Comparison of ENCODE assay signal across 9 cellular contexts in the genomic region with DNA sequence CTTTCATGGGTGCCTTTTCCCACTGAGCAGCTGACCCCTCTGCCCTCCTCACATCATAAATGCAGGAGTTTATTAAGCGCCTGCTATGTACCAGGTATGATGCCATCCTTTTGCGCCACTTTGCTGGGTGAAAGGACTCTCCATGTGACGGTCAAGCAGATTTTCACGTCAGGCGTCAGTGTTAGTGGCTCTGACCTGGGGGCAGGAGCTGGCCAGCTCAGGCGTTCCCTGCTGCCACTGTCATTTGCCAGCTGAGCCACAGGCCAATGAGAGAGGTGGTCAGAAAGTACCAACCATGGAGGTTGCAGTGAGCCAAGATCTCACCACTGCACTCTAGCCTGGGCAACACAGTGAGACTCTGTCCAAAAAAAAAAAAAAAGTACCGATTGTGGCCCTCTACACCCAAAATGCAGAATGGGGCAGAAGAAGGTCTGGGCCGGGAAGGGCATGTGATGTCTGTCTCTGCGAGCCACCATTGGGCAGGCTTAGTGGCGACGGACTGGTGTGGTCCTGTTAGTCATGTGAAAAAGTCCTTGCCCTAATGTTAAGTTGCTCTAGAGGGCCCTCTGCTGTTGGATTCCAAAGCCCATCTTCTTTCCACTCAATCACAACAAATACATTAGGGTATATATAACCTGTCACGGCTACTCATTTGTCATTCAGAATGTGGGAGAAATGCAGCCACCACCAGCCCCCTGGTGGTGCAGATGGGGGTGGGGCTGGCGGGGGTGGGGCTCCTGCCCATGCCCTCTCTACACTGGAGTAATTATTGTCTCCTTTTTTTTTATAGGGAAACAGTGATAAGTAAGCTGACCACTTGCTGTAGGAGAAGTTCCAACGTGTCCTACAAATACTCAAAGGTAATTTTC. TPM values are rescaled to one million over a fixed set of nuclear protein-coding genes. Genes with fewer than 3 reads are reported as not detected.
DNase-seq lines count a peak whose midpoint lies in the region; ATAC-seq and TF ChIP-seq lines count a peak whose summit lies in the region.
"Had no signal": no experiment of that assay in that cellular context is flagged by ENCODE, and none has a peak within 500 bp of the region (broad histone marks: within the 10 kb centered on the region; RNA-seq: fewer than 3 reads in every experiment).

No MANE protein-coding gene starts in this region.

- peak; percentile 1 for DNase-seq in COLO668 (lab: John Stamatoyannopoulos, UW; ENCODE audit: unreplicated experiment)
- peak; percentile 66 for DNase-seq in GM23248
- no peak for DNase-seq in RWPE2 (ENCODE audit: low spot score)
- peak; percentile 29 for DNase-seq in fibroblast of gingiva (ENCODE audit: low read depth)
- peak; percentile 41 for DNase-seq in stimulated activated CD8-positive, alpha-beta memory T cell treated with anti-CD3 and anti-CD28 coated beads, Interleukin-4, amount 100 ng/mL, for 48 hours
- no peak for DNase-seq in uterus
- no peak for DNase-seq in NCI-H345 treated with DMSO at 0.1 percent for 48 hours (lab: John Stamatoyannopoulos, UW; ENCODE audit: unreplicated experiment)
- DNase-seq in GDM1 (lab: John Stamatoyannopoulos, UW), result no peak

- H3K79me2 ChIP-seq in GM23248 (ENCODE audit: insufficient read depth), result no peaks in the 10 kb centered on the region

- H3K4me1 ChIP-seq in GM23248 (ENCODE audit: insufficient read depth) (no peaks in the 10 kb centered on the region), RWPE2 (ENCODE audit: insufficient read depth, poor library complexity, severe bottlenecking) (no peaks in the 10 kb centered on the region), uterus (no peaks in the 10 kb centered on the region)

- intact Hi-C loops in uterus (cut with DNase I; ENCODE audit: low total_unique reads), result no loop called here

- in situ Hi-C loops in GM23248 (cut with MboI), result loop anchor here (10.0 kb wide), 1 partner anchor 352 kb away; no protein-coding TSS in a partner anchor

- H3K27ac ChIP-seq in GM23248 (no peak overlapping the region), RWPE2 (ENCODE audit: poor library complexity, severe bottlenecking) (no peak overlapping the region), uterus (no peak overlapping the region)

- H3K9ac ChIP-seq in GM23248, result no peak overlapping the region

- no peaks in the 10 kb centered on the region for H3K9me2 ChIP-seq in GM23248 (ENCODE audit: insufficient read depth)

- no peak for TF ChIP-seq POLR2A in uterus (IDR thresholded peaks at IDR 0.05)

- H3K9me3 ChIP-seq in GM23248 (ENCODE audit: low read depth), result no peaks in the 10 kb centered on the region
- no peaks in the 10 kb centered on the region for H3K9me3 ChIP-seq in RWPE2 (ENCODE audit: severe bottlenecking)
- H3K9me3 ChIP-seq in uterus, result no peaks in the 10 kb centered on the region

- H3K27me3 ChIP-seq in GM23248 (replicated peaks; ENCODE audit: insufficient read depth) (no peaks in the 10 kb centered on the region), RWPE2 (ENCODE audit: insufficient read depth, poor library complexity, severe bottlenecking) (no peaks in the 10 kb centered on the region), uterus (no peaks in the 10 kb centered on the region)

- ATAC-seq in RWPE2 (ENCODE audit: low read depth), result no peak
- ATAC-seq: T-cell had no signal

- 85 to 89% methylated on average over 14 of the region's 14 CpGs for WGBS in GM23248 (ENCODE audit: low coverage in 1 of 2, low lambda C conversion rate in 2 of 2, missing lambda C conversion rate in 2 of 2), 2 experiments

- H3K4me3 ChIP-seq in GM23248 (no peak overlapping the region), RWPE2 (ENCODE audit: severe bottlenecking) (no peak overlapping the region), uterus (no peak overlapping the region)

- peaks cover 9% of the 10 kb centered on the region; the same call in 1 of the 2 replicates for H3K36me3 ChIP-seq in GM23248 (ENCODE audit: low read depth)
- H3K36me3 ChIP-seq in RWPE2 (ENCODE audit: low read depth), result peaks cover 61% of the 10 kb centered on the region
- no peaks in the 10 kb centered on the region for H3K36me3 ChIP-seq in uterus

- H3F3A ChIP-seq in GM23248 (ENCODE audit: insufficient read depth), result no peaks in the 10 kb centered on the region

- TF ChIP-seq CTCF in RWPE2 (IDR thresholded peaks at IDR 0.05; ENCODE audit: poor library complexity, severe bottlenecking) (peak; percentile 41), uterus (IDR thresholded peaks at IDR 0.05) (peak in 1 of 4 experiments; percentile 12)

- no peak overlapping the region for H2AFZ ChIP-seq in GM23248

- H4K20me1 ChIP-seq in GM23248 (ENCODE audit: insufficient read depth), result no peaks in the 10 kb centered on the region

- no peak overlapping the region for H3K4me2 ChIP-seq in GM23248 (ENCODE audit: unreplicated experiment)

RNA-seq across cellular contexts. Expression of a gene that starts 18.4 kb away (rescaled TPM):
- not detected in 2 replicates for total RNA-seq in GM23248 (2014; rRNA removed; shearing (Covaris generic))
- polyA plus RNA-seq in GM23248 (2016; fragmentation: Nextera tagmentation; extraction: Ambion mirVana), result not detected in 2 replicates
- 1 to 10 TPM in 1 of 4 donors, under 1 TPM in 1, not detected in 2; 0.35 to 5.4 TPM for total RNA-seq in uterus

Comparison
In these comparisons a context has a peak if more than half of its experiments do, and no peak if none do; other contexts are left out.
1. DNase-seq: peak in COLO668 (single experiment), GM23248 (single experiment), fibroblast of gingiva (single experiment) and stimulated activated CD8-positive, alpha-beta memory T cell treated with anti-CD3 and anti-CD28 coated beads, Interleukin-4, amount 100 ng/mL, for 48 hours (single experiment); none in RWPE2 (single experiment), uterus (0 of 2), NCI-H345 treated with DMSO at 0.1 percent for 48 hours (single experiment) and GDM1 (single experiment).